Comparison of ENCODE assay signal across 19 cellular contexts in the genomic region with DNA sequence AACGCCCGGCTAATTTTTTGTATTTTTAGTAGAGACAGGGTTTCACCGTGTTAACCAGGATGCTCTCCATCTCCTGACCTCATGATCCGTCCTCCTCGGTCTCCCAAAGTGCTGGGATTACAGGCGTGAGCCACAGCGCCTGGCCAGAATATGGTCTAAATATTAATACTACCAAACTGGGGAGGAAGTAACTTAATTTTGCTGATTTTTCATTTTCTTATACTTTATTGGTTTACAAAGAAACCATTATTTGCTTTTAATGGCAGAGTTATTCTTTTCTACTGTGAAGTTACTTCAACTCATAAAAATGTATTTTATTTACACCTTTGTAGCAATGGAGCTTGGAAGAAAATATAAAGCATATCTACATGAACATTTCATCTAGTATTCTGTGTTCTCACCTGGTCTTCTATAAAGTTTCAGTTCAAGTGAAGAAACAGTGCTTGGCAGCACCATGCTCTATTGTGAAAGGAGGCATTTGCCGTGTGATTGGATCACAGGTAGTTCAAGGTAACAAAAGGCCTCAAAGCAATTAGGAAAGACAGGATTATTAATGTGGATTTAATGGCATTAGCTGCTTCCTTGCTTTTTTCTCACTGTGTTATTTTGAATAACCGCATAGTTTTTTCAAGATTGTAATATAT. TPM values are rescaled to one million over a fixed set of nuclear protein-coding genes. Genes with fewer than 3 reads are reported as not detected.
DNase-seq lines count a peak whose midpoint lies in the region; ATAC-seq, FAIRE-seq and TF ChIP-seq lines count a peak whose summit lies in the region.
"Had no signal": no experiment of that assay in that cellular context is flagged by ENCODE, and none has a peak within 500 bp of the region (broad histone marks: within the 10 kb centered on the region; RNA-seq: fewer than 3 reads in every experiment).

No MANE protein-coding gene starts in this region.

- no peak for TF ChIP-seq RAD21 in K562 (CRISPR knock-in tag; conservative IDR thresholded peaks at IDR 0.05 in 1 of 2, IDR thresholded peaks at IDR 0.05 in 1 of 2)

- no peak for TF ChIP-seq EP300 in K562 (IDR thresholded peaks at IDR 0.05; ENCODE audit: low read length)

- WGBS in K562 (ENCODE audit: insufficient coverage, low coverage, missing lambda C conversion rate) = 21% methylated on average over 8 of the region's 9 CpGs

- FAIRE-seq in K562 (lab: Jason Lieb, UNC) = no peak
- FAIRE-seq: G401.6, GM12892, H54 had no signal

- CTCF ChIA-PET in K562 (lab: Yijun Ruan, JAX; ENCODE audit: low intra/inter-chr PET ratio) = no interaction called here

- POLR2A ChIA-PET in K562 (lab: Yijun Ruan, JAX) = interaction anchor here (0.9 to 1.2 kb wide), 3 partner anchors 12 to 32 kb away, joined by 3 to 4 read pairs (median 3); no protein-coding TSS in a partner anchor

- DNase-seq in K562 (ENCODE audit: extremely low read depth in 1 of 4, low spot score in 3 of 4) = no peak
- no peak for DNase-seq in left colon
- DNase-seq in mucosa of descending colon = no peak
- DNase-seq in activated CD8-positive, alpha-beta memory T cell treated with anti-CD3 and anti-CD28 coated beads, Interleukin-2, amount 50 U/mL, for 48 hours = no peak
- DNase-seq in GF-D8 (lab: John Stamatoyannopoulos, UW) = no peak
- DNase-seq in NCI-H82 treated with DMSO at 0.1 percent for 48 hours (lab: John Stamatoyannopoulos, UW; ENCODE audit: unreplicated experiment) = no peak
- DNase-seq: ACHN; BE2C; C1 segment of cervical spinal cord; CD4-positive, CD25-positive, alpha-beta regulatory T cell; CD8-positive, alpha-beta memory T cell; COR-L47; DMS 273 treated with DMSO at 0.1 percent for 48 hours; DMS53; HCEC 1CT had no signal

- TF ChIP-seq POLR2A in K562 (conservative IDR thresholded peaks at IDR 0.05) = no peak

- H3K9ac ChIP-seq in K562 (ENCODE audit: insufficient read depth in 1 of 2, low read depth in 2 of 2, low read length in 2 of 2) = no peak overlapping the region

- no peaks in the 10 kb centered on the region for H3K36me3 ChIP-seq in K562 (ENCODE audit: control insufficient read depth, insufficient read depth, low read length)
- no peaks in the 10 kb centered on the region for H3K36me3 ChIP-seq in mucosa of descending colon (ENCODE audit: low read depth)
- H3K36me3 ChIP-seq: BE2C had no signal

- in situ Hi-C loops in K562 (cut with MboI) = no loop called here

- H3K9me3 ChIP-seq in K562 (replicated peaks; ENCODE audit: control insufficient read depth, insufficient read depth, low read depth, low read length) = no peaks in the 10 kb centered on the region
- no peaks in the 10 kb centered on the region for H3K9me3 ChIP-seq in mucosa of descending colon
- H3K9me3 ChIP-seq: BE2C had no signal

- no peaks in the 10 kb centered on the region for H3K79me2 ChIP-seq in K562 (ENCODE audit: control insufficient read depth, insufficient read depth, low read length)

- H3K27ac ChIP-seq in K562 (ENCODE audit: extremely low read depth, low read depth, low read length) = no peak overlapping the region

- no peak overlapping the region for H2AFZ ChIP-seq in K562 (ENCODE audit: low read depth, low read length)
- H2AFZ ChIP-seq: GM23338 had no signal

- H3K4me1 ChIP-seq in K562 (replicated peaks in 1 of 2; ENCODE audit: control insufficient read depth in 2 of 2, insufficient read depth in 2 of 2, low read length in 2 of 2) (peaks cover 0 to 4% of the 10 kb centered on the region in 2 experiments; a peak in 1 of 5 replicates), mucosa of descending colon (ENCODE audit: low read depth) (peaks cover 3% of the 10 kb centered on the region)
- H3K4me1 ChIP-seq: BE2C had no signal

- ATAC-seq in K562 = no peak
- peak; percentile 30 for ATAC-seq in left colon
- ATAC-seq in mucosa of descending colon = peak; percentile 4
- ATAC-seq: GM23338 had no signal

- TF ChIP-seq CTCF in K562 (IDR thresholded peaks at IDR 0.05 in 2 of 3, conservative IDR thresholded peaks at IDR 0.05 in 1 of 3; ENCODE audit: insufficient read depth in 2 of 3, low read depth in 1 of 3, low read length in 3 of 3) = no peak
- no peak for TF ChIP-seq CTCF in mucosa of descending colon (IDR thresholded peaks at IDR 0.05)

- peaks cover 5% of the 10 kb centered on the region in 2 experiments; a peak in 3 of 5 replicates for H3K27me3 ChIP-seq in K562 (ENCODE audit: control insufficient read depth in 2 of 2, insufficient read depth in 2 of 2, low read length in 2 of 2)
- H3K27me3 ChIP-seq: BE2C had no signal

- BruUV-seq in K562 (replicated peaks; lab: Mats Ljungman, UMichigan) = no TSS peak

- no peak overlapping the region for H3K4me2 ChIP-seq in K562 (ENCODE audit: insufficient read depth, low read length)
- H3K4me2 ChIP-seq: GM23338 had no signal

- no peaks in the 10 kb centered on the region for H4K20me1 ChIP-seq in K562 (replicated peaks; ENCODE audit: control insufficient read depth, insufficient read depth, low read length)

- H3K4me3 ChIP-seq in K562 (no peak overlapping the region), mucosa of descending colon (no peak overlapping the region)
- H3K4me3 ChIP-seq: GM23338 had no signal

- intact Hi-C loops in K562 (cut with micrococcal nuclease) (no loop called here), left colon (cut with DNase I, micrococcal nuclease) (no loop called here), mucosa of descending colon (cut with DNase I, micrococcal nuclease) (no loop called here)

- H3K9me1 ChIP-seq in K562 (ENCODE audit: control insufficient read depth, insufficient read depth, low read length) = no peaks in the 10 kb centered on the region

RNA-seq across cellular contexts. Expression of a gene that starts 13.6 kb away (rescaled TPM):
- total RNA-seq in K562 (2011; cell fraction: chromatin; rRNA removed; ENCODE audit: low replicate concordance) = not detected in 2 replicates
- total RNA-seq in K562 (2011; cell fraction: nucleolus; rRNA removed) = not detected in 2 replicates
- total RNA-seq in K562 (2011; cell fraction: nucleoplasm; rRNA removed) = not detected in 2 replicates
- not detected in 2 replicates for total RNA-seq in K562 (2014; rRNA removed)
- total RNA-seq in K562 (2014; rRNA removed; fragmentation: Illumina TruSeq; extraction: Trizol) = not detected in 2 replicates
- total RNA-seq in K562 (2015; rRNA removed; fragmentation: Illumina TruSeq; extraction: Trizol) = not detected in 2 replicates
- total RNA-seq in K562 (2021) = 0.20 TPM in 1 of 2 replicates, not detected in the other
- polyA plus RNA-seq in K562 (2011; rRNA removed) = not detected in 2 replicates
- polyA plus RNA-seq in K562 (2011; cell fraction: cytosol; rRNA removed) = not detected in 2 replicates
- not detected in 2 replicates for polyA plus RNA-seq in K562 (2011; cell fraction: nucleus; rRNA removed)
- not detected in 2 replicates for polyA plus RNA-seq in K562 (2012)
- polyA plus RNA-seq in K562 (2014; fragmentation: Illumina TruSeq; extraction: Trizol) = not detected in 2 replicates
- polyA plus RNA-seq in K562 (2014; fragmentation: Nextera tagmentation; extraction: Ambion mirVana) = not detected
- not detected in 2 replicates for polyA plus RNA-seq in K562 (2014; rRNA removed)
- not detected in 2 replicates for polyA minus RNA-seq in K562 (2011; rRNA and poly(A)+ RNA removed)
- not detected in 2 replicates for polyA minus RNA-seq in K562 (2011; cell fraction: cytosol; rRNA and poly(A)+ RNA removed)
- polyA minus RNA-seq in K562 (2011; cell fraction: nucleus; rRNA and poly(A)+ RNA removed) = not detected in 2 replicates
- total RNA-seq in left colon = 10 to 100 TPM; 13.0 to 21.2 TPM
- 10 to 100 TPM; 12.9 to 39.0 (median 25.5) TPM for total RNA-seq in mucosa of descending colon
- total RNA-seq: GM23338 had no signal

RNA-seq across cellular contexts. Expression of a gene that starts 28.8 kb away (rescaled TPM):
- total RNA-seq in K562 (2011; cell fraction: chromatin; rRNA removed; ENCODE audit: low replicate concordance) = not detected in 2 replicates
- not detected in 2 replicates for total RNA-seq in K562 (2011; cell fraction: nucleolus; rRNA removed)
- not detected in 2 replicates for total RNA-seq in K562 (2011; cell fraction: nucleoplasm; rRNA removed)
- total RNA-seq in K562 (2014; rRNA removed) (not detected in 2 replicates), K562 (2014; rRNA removed; fragmentation: Illumina TruSeq; extraction: Trizol) (0.11 TPM in 1 of 2 replicates, not detected in the other), K562 (2015; rRNA removed; fragmentation: Illumina TruSeq; extraction: Trizol) (0.14 TPM in 1 of 2 replicates, not detected in the other), K562 (2021) (0.22 TPM in 1 of 2 replicates, not detected in the other), left colon (100 to 1,000 TPM in 1 of 2 donors, 10 to 100 TPM in 1; 63.1 to 126 TPM), mucosa of descending colon (100 to 1,000 TPM in 1 of 3 donors, 10 to 100 TPM in 2; 48.4 to 176 (median 60.4) TPM)
- polyA plus RNA-seq in K562 (2011; rRNA removed) (0.05 and 0.11 TPM in 2 replicates), K562 (2014; fragmentation: Illumina TruSeq; extraction: Trizol) (0.07 TPM in 1 of 2 replicates, not detected in the other), K562 (2014; fragmentation: Nextera tagmentation; extraction: Ambion mirVana) (under 1 TPM in 1 of 2 experiments, not detected in 1; 0.07 TPM), K562 (2014; rRNA removed) (not detected in 2 replicates)
- 0.04 TPM in 1 of 2 replicates, not detected in the other for polyA plus RNA-seq in K562 (2011; cell fraction: cytosol; rRNA removed)
- 0.18 TPM in 1 of 2 replicates, not detected in the other for polyA plus RNA-seq in K562 (2011; cell fraction: nucleus; rRNA removed)
- 0.04 and 0.43 TPM in 2 replicates for polyA plus RNA-seq in K562 (2012)
- 0.51 TPM in 1 of 2 replicates, not detected in the other for polyA minus RNA-seq in K562 (2011; rRNA and poly(A)+ RNA removed)
- not detected in 2 replicates for polyA minus RNA-seq in K562 (2011; cell fraction: cytosol; rRNA and poly(A)+ RNA removed)
- polyA minus RNA-seq in K562 (2011; cell fraction: nucleus; rRNA and poly(A)+ RNA removed) = not detected in 2 replicates
- total RNA-seq: GM23338 had no signal

RNA-seq across cellular contexts. Expression of a gene that starts 59.0 kb away (rescaled TPM):
- 16.8 and 37.2 TPM in 2 replicates for total RNA-seq in K562 (2011; cell fraction: chromatin; rRNA removed; ENCODE audit: low replicate concordance)
- 5.0 and 7.2 TPM in 2 replicates for total RNA-seq in K562 (2011; cell fraction: nucleolus; rRNA removed)
- total RNA-seq in K562 (2011; cell fraction: nucleoplasm; rRNA removed) = 13.6 and 14.5 TPM in 2 replicates
- 19.2 and 19.8 TPM in 2 replicates for total RNA-seq in K562 (2014; rRNA removed)
- total RNA-seq in K562 (2014; rRNA removed; fragmentation: Illumina TruSeq; extraction: Trizol) = 44.6 and 48.5 TPM in 2 replicates
- total RNA-seq in K562 (2015; rRNA removed; fragmentation: Illumina TruSeq; extraction: Trizol) = 31.7 and 33.7 TPM in 2 replicates
- total RNA-seq in K562 (2021) = 30.5 and 32.8 TPM in 2 replicates
- 34.3 and 60.3 TPM in 2 replicates for polyA plus RNA-seq in K562 (2011; rRNA removed)
- 13.0 and 21.2 TPM in 2 replicates for polyA plus RNA-seq in K562 (2011; cell fraction: cytosol; rRNA removed)
- 14.7 and 17.9 TPM in 2 replicates for polyA plus RNA-seq in K562 (2011; cell fraction: nucleus; rRNA removed)
- 25.7 and 30.4 TPM in 2 replicates for polyA plus RNA-seq in K562 (2012)
- 38.4 and 47.6 TPM in 2 replicates for polyA plus RNA-seq in K562 (2014; fragmentation: Illumina TruSeq; extraction: Trizol)
- polyA plus RNA-seq in K562 (2014; fragmentation: Nextera tagmentation; extraction: Ambion mirVana) = 10 to 100 TPM; 51.8 to 54.8 TPM
- polyA plus RNA-seq in K562 (2014; rRNA removed) = 36.3 and 37.4 TPM in 2 replicates
- polyA minus RNA-seq in K562 (2011; rRNA and poly(A)+ RNA removed) = 47.2 and 54.4 TPM in 2 replicates
- 12.9 and 21.0 TPM in 2 replicates for polyA minus RNA-seq in K562 (2011; cell fraction: cytosol; rRNA and poly(A)+ RNA removed)
- 8.3 and 13.2 TPM in 2 replicates for polyA minus RNA-seq in K562 (2011; cell fraction: nucleus; rRNA and poly(A)+ RNA removed)
- 10 to 100 TPM; 21.6 to 27.4 TPM for total RNA-seq in left colon
- total RNA-seq in mucosa of descending colon = 10 to 100 TPM; 15.3 to 34.3 (median 23.8) TPM

RNA-seq across cellular contexts. Expression of a gene that starts 59.0 kb away (rescaled TPM):
- 12.3 and 38.0 TPM in 2 replicates for total RNA-seq in K562 (2011; cell fraction: chromatin; rRNA removed; ENCODE audit: low replicate concordance)
- total RNA-seq in K562 (2011; cell fraction: nucleolus; rRNA removed) = 6.8 and 8.6 TPM in 2 replicates
- total RNA-seq in K562 (2011; cell fraction: nucleoplasm; rRNA removed) = 17.7 and 24.4 TPM in 2 replicates
- 11.4 and 12.9 TPM in 2 replicates for total RNA-seq in K562 (2014; rRNA removed)
- 21.2 and 24.9 TPM in 2 replicates for total RNA-seq in K562 (2014; rRNA removed; fragmentation: Illumina TruSeq; extraction: Trizol)
- 19.2 and 19.4 TPM in 2 replicates for total RNA-seq in K562 (2015; rRNA removed; fragmentation: Illumina TruSeq; extraction: Trizol)
- 19.0 and 21.8 TPM in 2 replicates for total RNA-seq in K562 (2021)
- 8.4 and 12.7 TPM in 2 replicates for polyA plus RNA-seq in K562 (2011; rRNA removed)
- polyA plus RNA-seq in K562 (2011; cell fraction: cytosol; rRNA removed) = 4.5 and 6.4 TPM in 2 replicates
- 7.3 and 7.4 TPM in 2 replicates for polyA plus RNA-seq in K562 (2011; cell fraction: nucleus; rRNA removed)
- 10.5 and 10.7 TPM in 2 replicates for polyA plus RNA-seq in K562 (2012)
- 16.4 and 21.7 TPM in 2 replicates for polyA plus RNA-seq in K562 (2014; fragmentation: Illumina TruSeq; extraction: Trizol)
- polyA plus RNA-seq in K562 (2014; fragmentation: Nextera tagmentation; extraction: Ambion mirVana) = 10 to 100 TPM; 12.3 to 13.0 TPM
- polyA plus RNA-seq in K562 (2014; rRNA removed) = 9.5 and 10.2 TPM in 2 replicates
- 23.2 and 24.0 TPM in 2 replicates for polyA minus RNA-seq in K562 (2011; rRNA and poly(A)+ RNA removed)
- 7.2 and 7.9 TPM in 2 replicates for polyA minus RNA-seq in K562 (2011; cell fraction: cytosol; rRNA and poly(A)+ RNA removed)
- 10.4 and 13.1 TPM in 2 replicates for polyA minus RNA-seq in K562 (2011; cell fraction: nucleus; rRNA and poly(A)+ RNA removed)
- 10 to 100 TPM in 1 of 2 donors, 1 to 10 TPM in 1; 9.6 to 11.8 TPM for total RNA-seq in left colon
- total RNA-seq in mucosa of descending colon = 10 to 100 TPM; 11.8 to 14.0 (median 11.9) TPM

Comparison
In these comparisons a context has a peak if more than half of its experiments do, and no peak if none do; other contexts are left out.
1. RNA of a gene that starts 13.6 kb away (total RNA-seq): 12.9 to 39.0 TPM in mucosa of descending colon and 13.0 to 21.2 TPM in left colon; 0.20 TPM in K562; every median in the first group is over 10 times any median in the second.
2. RNA of a gene that starts 28.8 kb away (total RNA-seq): 63.1 to 126 TPM in left colon and 48.4 to 176 TPM in mucosa of descending colon; 0.11 to 0.22 TPM in K562; every median in the first group is over 10 times any median in the second.